8 cellular contexts compared by ENCODE assay signal in genomic region chr5:177311361-177311722, GRCh38. TPM values are rescaled to one million over a fixed set of nuclear protein-coding genes. Genes with fewer than 3 reads are reported as not detected.
DNase-seq lines count a peak whose midpoint lies in the region; ATAC-seq and TF ChIP-seq lines count a peak whose summit lies in the region.

No MANE protein-coding gene starts in this region.

- H3K9me3 Mint-ChIP-seq in CD4-positive, alpha-beta memory T cell = peaks cover 0 to 4% (median 0%) of the 10 kb centered on the region in 8 donors
- no peaks in the 10 kb centered on the region for H3K9me3 Mint-ChIP-seq in activated CD8-positive, alpha-beta T cell treated with anti-CD3 and anti-CD28 coated beads, Interleukin-2, amount 10 ng/mL, durations not matched to agents 7 days and 5 days (ENCODE audit: insufficient read depth)

- peak overlapping the region in 7 of 8 donors; percentile 21 to 86 (median 59) for H3K4me3 Mint-ChIP-seq in CD4-positive, alpha-beta memory T cell
- peak overlapping the region; percentile 95 for H3K4me3 Mint-ChIP-seq in activated CD8-positive, alpha-beta T cell treated with anti-CD3 and anti-CD28 coated beads, Interleukin-2, amount 10 ng/mL, durations not matched to agents 7 days and 5 days

- intact Hi-C loops in CD4-positive, alpha-beta memory T cell (cut with micrococcal nuclease) = no loop called here
- intact Hi-C loops in stomach (cut with DNase I; ENCODE audit: low total_unique reads) = no loop called here

- WGBS in stomach, 5 donors = 1 to 3% (median 2%) methylated on average over 9 to 27 of the region's 27 CpGs; no CpG with 5 or more reads in 1 of the 5 donors

- peak overlapping the region in 3 of 7 donors; percentile 17 to 62 (median 29) for H3K27ac Mint-ChIP-seq in CD4-positive, alpha-beta memory T cell
- peak overlapping the region; percentile 93 for H3K27ac Mint-ChIP-seq in activated CD8-positive, alpha-beta T cell treated with anti-CD3 and anti-CD28 coated beads, Interleukin-2, amount 10 ng/mL, durations not matched to agents 7 days and 5 days

- H3K27me3 Mint-ChIP-seq in CD4-positive, alpha-beta memory T cell = no peaks in the 10 kb centered on the region
- no peaks in the 10 kb centered on the region for H3K27me3 Mint-ChIP-seq in activated CD8-positive, alpha-beta T cell treated with anti-CD3 and anti-CD28 coated beads, Interleukin-2, amount 10 ng/mL, durations not matched to agents 7 days and 5 days (ENCODE audit: low read depth)

- peak; percentile 2 for ATAC-seq in HG02678 (IDR thresholded peaks at IDR 0.05; ENCODE audit: unreplicated experiment)
- no peak for ATAC-seq in activated CD8-positive, alpha-beta T cell treated with anti-CD3 and anti-CD28 coated beads, Interleukin-2, amount 10 ng/mL, durations not matched to agents 7 days and 5 days

- peaks cover 20 to 55% (median 34%) of the 10 kb centered on the region in 4 donors for H3K4me1 Mint-ChIP-seq in CD4-positive, alpha-beta memory T cell
- H3K4me1 Mint-ChIP-seq in activated CD8-positive, alpha-beta T cell treated with anti-CD3 and anti-CD28 coated beads, Interleukin-2, amount 10 ng/mL, durations not matched to agents 7 days and 5 days (ENCODE audit: low read depth) = peaks cover 61% of the 10 kb centered on the region

- no peak for TF ChIP-seq CTCF in stomach (IDR thresholded peaks at IDR 0.05)

- TF ChIP-seq POLR2A in stomach (IDR thresholded peaks at IDR 0.05) = no peak

- peak overlapping the region; percentile 86 for H3K9ac ChIP-seq in iPS-18a (ENCODE audit: low read length)

- H3K4me1 ChIP-seq in CD4-positive, alpha-beta memory T cell (ENCODE audit: insufficient read depth, low read length) = peaks cover 46% of the 10 kb centered on the region
- H3K4me1 ChIP-seq in iPS-18a (ENCODE audit: control insufficient read depth, low read depth, low read length) = peaks cover 4% of the 10 kb centered on the region
- peaks cover 24 to 66% (median 46%) of the 10 kb centered on the region in 4 donors for H3K4me1 ChIP-seq in stomach

- no peak for TF ChIP-seq EP300 in stomach (IDR thresholded peaks at IDR 0.05)

- H3K27me3 ChIP-seq in CD4-positive, alpha-beta memory T cell (ENCODE audit: insufficient read depth, low read length) = no peaks in the 10 kb centered on the region
- H3K27me3 ChIP-seq in iPS-18a (ENCODE audit: control insufficient read depth, insufficient read depth, low read length) = no peaks in the 10 kb centered on the region
- H3K27me3 ChIP-seq in stomach = no peaks in the 10 kb centered on the region

- peak overlapping the region in 1 of 2 donors; percentile 64 for H3K4me3 ChIP-seq in CD4-positive, alpha-beta memory T cell (ENCODE audit: low read length in 2 of 2)
- H3K4me3 ChIP-seq in iPS-18a (ENCODE audit: low read length) (peak overlapping the region; percentile 82), stomach (peak overlapping the region; percentile 46 to 73 (median 62))

- H3K9me3 ChIP-seq in CD4-positive, alpha-beta memory T cell (ENCODE audit: control insufficient read depth in 1 of 2, low read length in 2 of 2) = no peaks in the 10 kb centered on the region
- H3K9me3 ChIP-seq in iPS-18a (ENCODE audit: control insufficient read depth, low read depth, low read length) (no peaks in the 10 kb centered on the region), stomach (no peaks in the 10 kb centered on the region)

- CTCF ChIA-PET in CD4-positive, alpha-beta memory T cell (lab: Charles Lee; ENCODE audit: partially characterized antibody) = interaction anchor here (0.5 to 9.2 kb wide), 7 partner anchors 8 to 191 kb away, joined by 4 to 78 read pairs (median 39); no protein-coding TSS in a partner anchor
- CTCF ChIA-PET in activated CD8-positive, alpha-beta T cell treated with anti-CD3 and anti-CD28 coated beads, Interleukin-2, amount 10 ng/mL, durations not matched to agents 7 days and 5 days (lab: Charles Lee) = interaction anchor here (2.6 to 4.6 kb wide), 5 partner anchors 15 to 198 kb away, joined by 13 to 58 read pairs (median 21); no protein-coding TSS in a partner anchor

- H3K27ac ChIP-seq in CD4-positive, alpha-beta memory T cell (ENCODE audit: low read depth, low read length) = peak overlapping the region; percentile 49
- H3K27ac ChIP-seq in iPS-18a (ENCODE audit: low read length) (no peak overlapping the region), stomach (peak overlapping the region in 3 of 5 donors; percentile 7 to 78 (median 68))

- no peak for DNase-seq in CD4-positive, alpha-beta memory T cell
- no peak for DNase-seq in activated CD8-positive, alpha-beta T cell treated with anti-CD3 and anti-CD28 coated beads, Interleukin-2, amount 10 ng/mL, durations not matched to agents 7 days and 5 days
- DNase-seq in stomach (no peak), NCI-H187 (lab: John Stamatoyannopoulos, UW) (no peak), activated gamma-delta T cell (lab: John Stamatoyannopoulos, UW) (no peak), Ammon's horn (ENCODE audit: low spot score) (no peak)

- peaks cover 6 to 9% of the 10 kb centered on the region in 2 donors for H3K36me3 Mint-ChIP-seq in CD4-positive, alpha-beta memory T cell
- peaks cover 40% of the 10 kb centered on the region for H3K36me3 Mint-ChIP-seq in activated CD8-positive, alpha-beta T cell treated with anti-CD3 and anti-CD28 coated beads, Interleukin-2, amount 10 ng/mL, durations not matched to agents 7 days and 5 days (ENCODE audit: low read depth)

- peaks cover 10% of the 10 kb centered on the region for H3K36me3 ChIP-seq in CD4-positive, alpha-beta memory T cell (ENCODE audit: insufficient read depth, low read length)
- H3K36me3 ChIP-seq in iPS-18a (ENCODE audit: control insufficient read depth, low read depth, low read length) (peaks cover 7% of the 10 kb centered on the region), stomach (peaks cover 13 to 17% (median 15%) of the 10 kb centered on the region in 4 donors)

- POLR2A ChIA-PET in CD4-positive, alpha-beta memory T cell (lab: Charles Lee; ENCODE audit: partially characterized antibody) = interaction anchor here (1.0 to 5.5 kb wide), 7 partner anchors 12 to 151 kb away, joined by 3 to 31 read pairs (median 4); partner anchors contain the start of genes LMAN2 and RGS14
- POLR2A ChIA-PET in activated CD8-positive, alpha-beta T cell treated with anti-CD3 and anti-CD28 coated beads, Interleukin-2, amount 10 ng/mL, durations not matched to agents 7 days and 5 days (lab: Charles Lee) = interaction anchor here (1.1 to 2.3 kb wide), 5 partner anchors 8 to 197 kb away, joined by 4 to 13 read pairs (median 7); partner anchors contain the start of genes LMAN2, PRELID1 and RAB24

RNA-seq across cellular contexts. Expression of gene MXD3, which starts 0.4 kb away (rescaled TPM):
- total RNA-seq in CD4-positive, alpha-beta memory T cell = 10 to 100 TPM; 17.3 TPM
- polyA plus RNA-seq in CD4-positive, alpha-beta memory T cell = 1 to 10 TPM in 1 of 2 donors, under 1 TPM in 1; 0.28 to 1.2 TPM
- total RNA-seq in activated CD8-positive, alpha-beta T cell treated with anti-CD3 and anti-CD28 coated beads, Interleukin-2, amount 10 ng/mL, durations not matched to agents 7 days and 5 days = 10 to 100 TPM; 93.2 to 96.9 TPM
- total RNA-seq in stomach = 10 to 100 TPM in 4 of 5 donors, 1 to 10 TPM in 1; 6.8 to 86.9 (median 25.0) TPM
- 10 to 100 TPM in 2 of 3 donors, 1 to 10 TPM in 1; 7.6 to 17.8 (median 15.0) TPM for polyA plus RNA-seq in stomach

RNA-seq across cellular contexts. Expression of gene PRELID1, which starts 7.7 kb away (rescaled TPM):
- 10 to 100 TPM; 70.9 to 72.1 TPM for total RNA-seq in CD4-positive, alpha-beta memory T cell
- polyA plus RNA-seq in CD4-positive, alpha-beta memory T cell = 100 to 1,000 TPM; 209 to 229 TPM
- total RNA-seq in activated CD8-positive, alpha-beta T cell treated with anti-CD3 and anti-CD28 coated beads, Interleukin-2, amount 10 ng/mL, durations not matched to agents 7 days and 5 days = 100 to 1,000 TPM; 152 to 154 TPM
- 100 to 1,000 TPM in 3 of 5 donors, 10 to 100 TPM in 2; 82.4 to 201 (median 127) TPM for total RNA-seq in stomach
- polyA plus RNA-seq in stomach = 100 to 1,000 TPM; 140 to 177 (median 171) TPM

RNA-seq across cellular contexts. Expression of gene RAB24, which starts 7.8 kb away (rescaled TPM):
- 10 to 100 TPM; 19.8 to 20.5 TPM for total RNA-seq in CD4-positive, alpha-beta memory T cell
- 10 to 100 TPM; 13.3 to 16.0 TPM for polyA plus RNA-seq in CD4-positive, alpha-beta memory T cell
- 10 to 100 TPM; 44.1 to 48.8 TPM for total RNA-seq in activated CD8-positive, alpha-beta T cell treated with anti-CD3 and anti-CD28 coated beads, Interleukin-2, amount 10 ng/mL, durations not matched to agents 7 days and 5 days
- total RNA-seq in stomach = 10 to 100 TPM in 4 of 5 donors, 1 to 10 TPM in 1; 1.8 to 87.2 (median 12.3) TPM
- polyA plus RNA-seq in stomach = 10 to 100 TPM; 31.5 to 65.3 (median 33.7) TPM

RNA-seq across cellular contexts. Expression of gene LMAN2, which starts 40.1 kb away (rescaled TPM):
- 100 to 1,000 TPM; 114 to 123 TPM for total RNA-seq in CD4-positive, alpha-beta memory T cell
- 100 to 1,000 TPM; 223 to 322 TPM for polyA plus RNA-seq in CD4-positive, alpha-beta memory T cell
- total RNA-seq in activated CD8-positive, alpha-beta T cell treated with anti-CD3 and anti-CD28 coated beads, Interleukin-2, amount 10 ng/mL, durations not matched to agents 7 days and 5 days = 100 to 1,000 TPM; 119 to 127 TPM
- total RNA-seq in stomach = 100 to 1,000 TPM in 3 of 5 donors, 10 to 100 TPM in 2; 73.5 to 621 (median 187) TPM
- 100 to 1,000 TPM in 1 of 3 donors, 10 to 100 TPM in 2; 92.9 to 135 (median 98.0) TPM for polyA plus RNA-seq in stomach

RNA-seq across cellular contexts. Expression of gene RGS14, which starts 46.4 kb away (rescaled TPM):
- 100 to 1,000 TPM; 167 to 168 TPM for total RNA-seq in CD4-positive, alpha-beta memory T cell
- 10 to 100 TPM; 62.3 to 96.7 TPM for polyA plus RNA-seq in CD4-positive, alpha-beta memory T cell
- total RNA-seq in activated CD8-positive, alpha-beta T cell treated with anti-CD3 and anti-CD28 coated beads, Interleukin-2, amount 10 ng/mL, durations not matched to agents 7 days and 5 days = 100 to 1,000 TPM; 112 to 117 TPM
- 100 to 1,000 TPM in 1 of 5 donors, 10 to 100 TPM in 1, 1 to 10 TPM in 2, not detected in 1; 4.2 to 100 (median 12.5) TPM for total RNA-seq in stomach
- 10 to 100 TPM; 19.0 to 34.3 (median 26.9) TPM for polyA plus RNA-seq in stomach
